ENCODE assay signal across 1 cellular context in the genomic region with DNA sequence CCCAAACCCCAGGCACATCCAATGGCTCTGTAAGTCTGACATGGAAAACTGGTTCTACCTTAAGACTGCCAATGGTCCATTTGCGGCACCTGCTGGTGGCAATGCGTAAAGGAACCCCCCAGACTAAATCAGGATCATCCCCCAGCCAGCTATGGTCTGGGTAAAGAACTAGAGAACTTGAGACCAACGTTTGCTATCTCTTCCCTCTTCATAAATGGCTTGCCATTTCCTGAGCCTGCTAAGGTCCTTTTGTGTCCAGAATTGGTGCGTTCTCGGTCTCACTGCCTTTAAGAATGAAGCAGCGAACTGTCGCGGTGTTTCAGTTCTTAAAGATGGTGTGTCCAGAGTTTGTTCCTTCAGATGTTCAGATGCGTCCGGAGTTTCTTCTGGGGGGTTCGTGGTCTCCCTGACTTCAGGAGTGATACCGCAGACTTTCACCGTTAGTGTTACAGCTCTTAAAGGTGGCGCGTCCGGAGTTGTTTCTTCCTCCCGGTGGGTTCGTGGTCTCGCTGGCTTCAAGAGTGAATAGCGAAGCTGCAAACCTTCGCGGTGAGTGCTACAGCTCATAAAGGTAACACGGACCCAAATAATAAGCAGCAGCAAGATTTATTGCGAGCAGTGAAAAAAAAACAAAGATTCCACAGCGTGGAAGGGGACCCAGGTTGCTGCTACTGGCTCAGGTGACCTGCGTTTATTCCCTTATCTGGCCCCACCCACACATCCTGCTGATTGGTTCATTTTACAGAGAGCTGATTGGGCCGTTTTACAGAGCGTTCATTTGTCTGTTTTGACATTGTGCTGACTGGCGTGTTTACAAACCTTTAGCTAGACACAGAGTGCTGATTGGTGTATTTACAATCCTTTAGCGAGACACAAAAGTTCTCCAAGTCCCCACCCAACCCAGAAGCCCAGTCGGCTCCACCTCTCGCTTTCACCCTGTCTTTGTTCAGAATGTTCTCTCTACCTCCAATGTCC.
TF ChIP-seq lines count a peak whose summit lies in the region.

No MANE protein-coding gene starts in this region.

TF ChIP-seq in GM12878, 131 proteins besides CTCF, POLR2A, EP300 and RAD21 (continued from another document):
- TF ChIP-seq RB1 (IDR thresholded peaks at IDR 0.05; ENCODE audit: borderline replicate concordance) (peak; percentile 35; the same call in 1 of the 2 replicates), CBX5 (IDR thresholded peaks at IDR 0.05; ENCODE audit: low read depth) (no peak), POU2F2 (IDR thresholded peaks at IDR 0.05; ENCODE audit: borderline replicate concordance, low read depth, low read length) (0 out of 3 replicates have a peak, but pooled peaks have one; percentile 8), FOXM1 (IDR thresholded peaks at IDR 0.05; ENCODE audit: low read depth, low read length) (peak; percentile 51; the same call in 1 of the 2 replicates), CHD4 (IDR thresholded peaks at IDR 0.05) (no peak), IKZF2 (IDR thresholded peaks at IDR 0.05) (no peak)
- TF ChIP-seq, protein P1, sequence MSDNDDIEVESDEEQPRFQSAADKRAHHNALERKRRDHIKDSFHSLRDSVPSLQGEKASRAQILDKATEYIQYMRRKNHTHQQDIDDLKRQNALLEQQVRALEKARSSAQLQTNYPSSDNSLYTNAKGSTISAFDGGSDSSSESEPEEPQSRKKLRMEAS (IDR thresholded peaks at IDR 0.05; ENCODE audit: low read depth, low read length), result no peak
- TF ChIP-seq, protein P2, sequence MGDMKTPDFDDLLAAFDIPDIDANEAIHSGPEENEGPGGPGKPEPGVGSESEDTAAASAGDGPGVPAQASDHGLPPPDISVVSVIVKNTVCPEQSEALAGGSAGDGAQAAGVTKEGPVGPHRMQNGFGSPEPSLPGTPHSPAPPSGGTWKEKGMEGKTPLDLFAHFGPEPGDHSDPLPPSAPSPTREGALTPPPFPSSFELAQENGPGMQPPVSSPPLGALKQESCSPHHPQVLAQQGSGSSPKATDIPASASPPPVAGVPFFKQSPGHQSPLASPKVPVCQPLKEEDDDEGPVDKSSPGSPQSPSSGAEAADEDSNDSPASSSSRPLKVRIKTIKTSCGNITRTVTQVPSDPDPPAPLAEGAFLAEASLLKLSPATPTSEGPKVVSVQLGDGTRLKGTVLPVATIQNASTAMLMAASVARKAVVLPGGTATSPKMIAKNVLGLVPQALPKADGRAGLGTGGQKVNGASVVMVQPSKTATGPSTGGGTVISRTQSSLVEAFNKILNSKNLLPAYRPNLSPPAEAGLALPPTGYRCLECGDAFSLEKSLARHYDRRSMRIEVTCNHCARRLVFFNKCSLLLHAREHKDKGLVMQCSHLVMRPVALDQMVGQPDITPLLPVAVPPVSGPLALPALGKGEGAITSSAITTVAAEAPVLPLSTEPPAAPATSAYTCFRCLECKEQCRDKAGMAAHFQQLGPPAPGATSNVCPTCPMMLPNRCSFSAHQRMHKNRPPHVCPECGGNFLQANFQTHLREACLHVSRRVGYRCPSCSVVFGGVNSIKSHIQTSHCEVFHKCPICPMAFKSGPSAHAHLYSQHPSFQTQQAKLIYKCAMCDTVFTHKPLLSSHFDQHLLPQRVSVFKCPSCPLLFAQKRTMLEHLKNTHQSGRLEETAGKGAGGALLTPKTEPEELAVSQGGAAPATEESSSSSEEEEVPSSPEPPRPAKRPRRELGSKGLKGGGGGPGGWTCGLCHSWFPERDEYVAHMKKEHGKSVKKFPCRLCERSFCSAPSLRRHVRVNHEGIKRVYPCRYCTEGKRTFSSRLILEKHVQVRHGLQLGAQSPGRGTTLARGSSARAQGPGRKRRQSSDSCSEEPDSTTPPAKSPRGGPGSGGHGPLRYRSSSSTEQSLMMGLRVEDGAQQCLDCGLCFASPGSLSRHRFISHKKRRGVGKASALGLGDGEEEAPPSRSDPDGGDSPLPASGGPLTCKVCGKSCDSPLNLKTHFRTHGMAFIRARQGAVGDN (IDR thresholded peaks at IDR 0.05), result no peak
- TF ChIP-seq, protein P3, sequence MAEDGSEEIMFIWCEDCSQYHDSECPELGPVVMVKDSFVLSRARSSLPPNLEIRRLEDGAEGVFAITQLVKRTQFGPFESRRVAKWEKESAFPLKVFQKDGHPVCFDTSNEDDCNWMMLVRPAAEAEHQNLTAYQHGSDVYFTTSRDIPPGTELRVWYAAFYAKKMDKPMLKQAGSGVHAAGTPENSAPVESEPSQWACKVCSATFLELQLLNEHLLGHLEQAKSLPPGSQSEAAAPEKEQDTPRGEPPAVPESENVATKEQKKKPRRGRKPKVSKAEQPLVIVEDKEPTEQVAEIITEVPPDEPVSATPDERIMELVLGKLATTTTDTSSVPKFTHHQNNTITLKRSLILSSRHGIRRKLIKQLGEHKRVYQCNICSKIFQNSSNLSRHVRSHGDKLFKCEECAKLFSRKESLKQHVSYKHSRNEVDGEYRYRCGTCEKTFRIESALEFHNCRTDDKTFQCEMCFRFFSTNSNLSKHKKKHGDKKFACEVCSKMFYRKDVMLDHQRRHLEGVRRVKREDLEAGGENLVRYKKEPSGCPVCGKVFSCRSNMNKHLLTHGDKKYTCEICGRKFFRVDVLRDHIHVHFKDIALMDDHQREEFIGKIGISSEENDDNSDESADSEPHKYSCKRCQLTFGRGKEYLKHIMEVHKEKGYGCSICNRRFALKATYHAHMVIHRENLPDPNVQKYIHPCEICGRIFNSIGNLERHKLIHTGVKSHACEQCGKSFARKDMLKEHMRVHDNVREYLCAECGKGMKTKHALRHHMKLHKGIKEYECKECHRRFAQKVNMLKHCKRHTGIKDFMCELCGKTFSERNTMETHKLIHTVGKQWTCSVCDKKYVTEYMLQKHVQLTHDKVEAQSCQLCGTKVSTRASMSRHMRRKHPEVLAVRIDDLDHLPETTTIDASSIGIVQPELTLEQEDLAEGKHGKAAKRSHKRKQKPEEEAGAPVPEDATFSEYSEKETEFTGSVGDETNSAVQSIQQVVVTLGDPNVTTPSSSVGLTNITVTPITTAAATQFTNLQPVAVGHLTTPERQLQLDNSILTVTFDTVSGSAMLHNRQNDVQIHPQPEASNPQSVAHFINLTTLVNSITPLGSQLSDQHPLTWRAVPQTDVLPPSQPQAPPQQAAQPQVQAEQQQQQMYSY (CRISPR knock-in tag; IDR thresholded peaks at IDR 0.05), result no peak
- TF ChIP-seq, protein P4, sequence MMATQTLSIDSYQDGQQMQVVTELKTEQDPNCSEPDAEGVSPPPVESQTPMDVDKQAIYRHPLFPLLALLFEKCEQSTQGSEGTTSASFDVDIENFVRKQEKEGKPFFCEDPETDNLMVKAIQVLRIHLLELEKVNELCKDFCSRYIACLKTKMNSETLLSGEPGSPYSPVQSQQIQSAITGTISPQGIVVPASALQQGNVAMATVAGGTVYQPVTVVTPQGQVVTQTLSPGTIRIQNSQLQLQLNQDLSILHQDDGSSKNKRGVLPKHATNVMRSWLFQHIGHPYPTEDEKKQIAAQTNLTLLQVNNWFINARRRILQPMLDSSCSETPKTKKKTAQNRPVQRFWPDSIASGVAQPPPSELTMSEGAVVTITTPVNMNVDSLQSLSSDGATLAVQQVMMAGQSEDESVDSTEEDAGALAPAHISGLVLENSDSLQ (IDR thresholded peaks at IDR 0.05), result peak; percentile 78; the same call in 1 of the 2 replicates
- TF ChIP-seq, protein P5, sequence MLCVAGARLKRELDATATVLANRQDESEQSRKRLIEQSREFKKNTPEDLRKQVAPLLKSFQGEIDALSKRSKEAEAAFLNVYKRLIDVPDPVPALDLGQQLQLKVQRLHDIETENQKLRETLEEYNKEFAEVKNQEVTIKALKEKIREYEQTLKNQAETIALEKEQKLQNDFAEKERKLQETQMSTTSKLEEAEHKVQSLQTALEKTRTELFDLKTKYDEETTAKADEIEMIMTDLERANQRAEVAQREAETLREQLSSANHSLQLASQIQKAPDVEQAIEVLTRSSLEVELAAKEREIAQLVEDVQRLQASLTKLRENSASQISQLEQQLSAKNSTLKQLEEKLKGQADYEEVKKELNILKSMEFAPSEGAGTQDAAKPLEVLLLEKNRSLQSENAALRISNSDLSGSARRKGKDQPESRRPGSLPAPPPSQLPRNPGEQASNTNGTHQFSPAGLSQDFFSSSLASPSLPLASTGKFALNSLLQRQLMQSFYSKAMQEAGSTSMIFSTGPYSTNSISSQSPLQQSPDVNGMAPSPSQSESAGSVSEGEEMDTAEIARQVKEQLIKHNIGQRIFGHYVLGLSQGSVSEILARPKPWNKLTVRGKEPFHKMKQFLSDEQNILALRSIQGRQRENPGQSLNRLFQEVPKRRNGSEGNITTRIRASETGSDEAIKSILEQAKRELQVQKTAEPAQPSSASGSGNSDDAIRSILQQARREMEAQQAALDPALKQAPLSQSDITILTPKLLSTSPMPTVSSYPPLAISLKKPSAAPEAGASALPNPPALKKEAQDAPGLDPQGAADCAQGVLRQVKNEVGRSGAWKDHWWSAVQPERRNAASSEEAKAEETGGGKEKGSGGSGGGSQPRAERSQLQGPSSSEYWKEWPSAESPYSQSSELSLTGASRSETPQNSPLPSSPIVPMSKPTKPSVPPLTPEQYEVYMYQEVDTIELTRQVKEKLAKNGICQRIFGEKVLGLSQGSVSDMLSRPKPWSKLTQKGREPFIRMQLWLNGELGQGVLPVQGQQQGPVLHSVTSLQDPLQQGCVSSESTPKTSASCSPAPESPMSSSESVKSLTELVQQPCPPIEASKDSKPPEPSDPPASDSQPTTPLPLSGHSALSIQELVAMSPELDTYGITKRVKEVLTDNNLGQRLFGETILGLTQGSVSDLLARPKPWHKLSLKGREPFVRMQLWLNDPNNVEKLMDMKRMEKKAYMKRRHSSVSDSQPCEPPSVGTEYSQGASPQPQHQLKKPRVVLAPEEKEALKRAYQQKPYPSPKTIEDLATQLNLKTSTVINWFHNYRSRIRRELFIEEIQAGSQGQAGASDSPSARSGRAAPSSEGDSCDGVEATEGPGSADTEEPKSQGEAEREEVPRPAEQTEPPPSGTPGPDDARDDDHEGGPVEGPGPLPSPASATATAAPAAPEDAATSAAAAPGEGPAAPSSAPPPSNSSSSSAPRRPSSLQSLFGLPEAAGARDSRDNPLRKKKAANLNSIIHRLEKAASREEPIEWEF (IDR thresholded peaks at IDR 0.05; ENCODE audit: insufficient replicate concordance, low read depth, low read length), result no peak
- TF ChIP-seq, protein P6, sequence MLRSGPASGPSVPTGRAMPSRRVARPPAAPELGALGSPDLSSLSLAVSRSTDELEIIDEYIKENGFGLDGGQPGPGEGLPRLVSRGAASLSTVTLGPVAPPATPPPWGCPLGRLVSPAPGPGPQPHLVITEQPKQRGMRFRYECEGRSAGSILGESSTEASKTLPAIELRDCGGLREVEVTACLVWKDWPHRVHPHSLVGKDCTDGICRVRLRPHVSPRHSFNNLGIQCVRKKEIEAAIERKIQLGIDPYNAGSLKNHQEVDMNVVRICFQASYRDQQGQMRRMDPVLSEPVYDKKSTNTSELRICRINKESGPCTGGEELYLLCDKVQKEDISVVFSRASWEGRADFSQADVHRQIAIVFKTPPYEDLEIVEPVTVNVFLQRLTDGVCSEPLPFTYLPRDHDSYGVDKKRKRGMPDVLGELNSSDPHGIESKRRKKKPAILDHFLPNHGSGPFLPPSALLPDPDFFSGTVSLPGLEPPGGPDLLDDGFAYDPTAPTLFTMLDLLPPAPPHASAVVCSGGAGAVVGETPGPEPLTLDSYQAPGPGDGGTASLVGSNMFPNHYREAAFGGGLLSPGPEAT (IDR thresholded peaks at IDR 0.05; ENCODE audit: low read depth), result peak; percentile 49
